Comparison of ENCODE assay signal across 29 cellular contexts in genomic region chr16:19228575-19228974, GRCh38. TPM values are rescaled to one million over a fixed set of nuclear protein-coding genes. Genes with fewer than 3 reads are reported as not detected.
"Had no signal": no experiment of that assay in that cellular context is flagged by ENCODE, and none has a peak within 500 bp of the region (broad histone marks: within the 10 kb centered on the region; RNA-seq: fewer than 3 reads in every experiment).

No MANE protein-coding gene starts in this region.

- H3K4me3 ChIP-seq: esophagus squamous epithelium, lower lobe of right lung, prostate gland, skin epidermis, stomach, thoracic aorta, upper lobe of right lung had no signal

- H3K4me3 Mint-ChIP-seq: activated naive CD4-positive, alpha-beta T cell treated with anti-CD3 and anti-CD28 coated beads for 36 hours; activated naive CD8-positive, alpha-beta T cell treated with anti-CD3 and anti-CD28 coated beads, Interleukin-2, amount 50 U/mL, for 24 hours; activated T-cell treated with anti-CD3 and anti-CD28 coated beads, Interleukin-2, amount 50 U/mL, for 4 hours; nephron had no signal

- H3K27ac ChIP-seq: lower lobe of right lung, prostate gland, skin epidermis, thoracic aorta, upper lobe of right lung, VCaP had no signal

- H3K27me3 ChIP-seq: esophagus squamous epithelium, stomach, upper lobe of right lung had no signal

- H3K4me1 Mint-ChIP-seq: activated naive CD8-positive, alpha-beta T cell treated with anti-CD3 and anti-CD28 coated beads, Interleukin-2, amount 50 U/mL, for 24 hours had no signal

- H3K27ac Mint-ChIP-seq: activated naive CD4-positive, alpha-beta T cell treated with anti-CD3 and anti-CD28 coated beads for 36 hours; activated naive CD8-positive, alpha-beta T cell treated with anti-CD3 and anti-CD28 coated beads, Interleukin-2, amount 50 U/mL, for 24 hours had no signal

- H3K9me3 ChIP-seq: lower lobe of right lung, prostate gland, thoracic aorta, upper lobe of right lung had no signal

- ATAC-seq: activated naive CD8-positive, alpha-beta T cell treated with anti-CD3 and anti-CD28 coated beads, Interleukin-2, amount 50 U/mL, for 24 hours; activated T-cell treated with anti-CD3 and anti-CD28 coated beads, Interleukin-2, amount 50 U/mL, for 4 hours; lower lobe of right lung; right cardiac atrium; upper lobe of right lung had no signal

- H3K36me3 ChIP-seq: prostate gland, thoracic aorta had no signal

- DNase-seq: activated CD4-positive, alpha-beta T cell treated with anti-CD3 and anti-CD28 coated beads, Interleukin-2, amount 50 U/mL, for 1 hour; activated CD4-positive, CD25-positive, alpha-beta regulatory T cell treated with anti-CD3 and anti-CD28 coated beads, Interleukin-2, amount 50 U/mL, for 72 hours; activated CD8-positive, alpha-beta memory T cell treated with anti-CD3 and anti-CD28 coated beads, Interleukin-2, amount 50 U/mL, for 4 hours; activated naive CD4-positive, alpha-beta T cell treated with anti-CD3 and anti-CD28 coated beads for 36 hours; activated naive CD8-positive, alpha-beta T cell treated with anti-CD3 and anti-CD28 coated beads, Interleukin-2, amount 50 U/mL, for 24 hours; activated T-cell treated with anti-CD3 and anti-CD28 coated beads, Interleukin-2, amount 50 U/mL, for 4 hours; aorta; dermis blood vessel endothelial cell; effector memory CD4-positive, alpha-beta T cell; esophagus squamous epithelium; hippocampal formation; islet precursor cell; lower lobe of right lung; midbrain; right cardiac atrium; stimulated activated CD4-positive, alpha-beta T cell treated with anti-CD3 and anti-CD28 coated beads, Interleukin-15, amount 100 ng/mL, for 24 hours; stimulated activated CD4-positive, alpha-beta T cell treated with anti-CD3 and anti-CD28 coated beads, Interleukin-2, amount 100 ng/mL, for 48 hours; stomach; T-helper 2 cell; upper lobe of right lung had no signal

- H3K4me1 ChIP-seq: lower lobe of right lung, prostate gland, upper lobe of right lung had no signal

RNA-seq across cellular contexts. Expression of gene CLEC19A, which starts 57.0 kb away (rescaled TPM):
- total RNA-seq: activated naive CD4-positive, alpha-beta T cell treated with anti-CD3 and anti-CD28 coated beads for 36 hours; activated T-cell treated with anti-CD3 and anti-CD28 coated beads, Interleukin-2, amount 50 U/mL, for 4 hours; aorta; bronchial epithelial cell; chondrocyte; dermis blood vessel endothelial cell; endothelial cell of umbilical vein; esophagus squamous epithelium; lower lobe of right lung; osteocyte; right cardiac atrium; thoracic aorta had no signal
